ENCODE assay signal across 19 cellular contexts in genomic region chr9:95315108-95315746, GRCh38. TPM values are rescaled to one million over a fixed set of nuclear protein-coding genes. Genes with fewer than 3 reads are reported as not detected.
DNase-seq lines count a peak whose midpoint lies in the region; ATAC-seq, FAIRE-seq and TF ChIP-seq lines count a peak whose summit lies in the region.
"Had no signal": no experiment of that assay in that cellular context is flagged by ENCODE, and none has a peak within 500 bp of the region (broad histone marks: within the 10 kb centered on the region; RNA-seq: fewer than 3 reads in every experiment).

No MANE protein-coding gene starts in this region.

- peak overlapping the region; percentile 83 for H2AK5ac ChIP-seq in trophoblast cell (ENCODE audit: low read length)

- H3K36me3 Mint-ChIP-seq in activated naive CD4-positive, alpha-beta T cell treated with anti-CD3 and anti-CD28 coated beads, Interleukin-2, amount 10 ng/mL, durations not matched to agents 7 days and 5 days, result peaks cover 9% of the 10 kb centered on the region
- H3K36me3 Mint-ChIP-seq in activated naive CD4-positive, alpha-beta T cell treated with anti-CD3 and anti-CD28 coated beads for 36 hours (ENCODE audit: low read depth), result peaks cover 2% of the 10 kb centered on the region
- H3K36me3 Mint-ChIP-seq in astrocyte (ENCODE audit: low read depth, unreplicated experiment), result no peaks in the 10 kb centered on the region

- intact Hi-C loops in activated naive CD4-positive, alpha-beta T cell treated with anti-CD3 and anti-CD28 coated beads for 36 hours (cut with micrococcal nuclease), result loop anchor here (5.0 kb wide), 3 partner anchors 588 to 1148 kb away; partner anchors contain the start of gene AOPEP

- no peak overlapping the region for H3K14ac ChIP-seq in trophoblast cell (ENCODE audit: low read length)

- H4K8ac ChIP-seq in trophoblast cell (ENCODE audit: low read depth, low read length), result peak overlapping the region; percentile 71

- H2BK12ac ChIP-seq in trophoblast cell (ENCODE audit: low read length), result peak overlapping the region; percentile 44

- H3K27ac Mint-ChIP-seq in activated naive CD4-positive, alpha-beta T cell treated with anti-CD3 and anti-CD28 coated beads, Interleukin-2, amount 10 ng/mL, durations not matched to agents 7 days and 5 days, result peak overlapping the region; percentile 4
- H3K27ac Mint-ChIP-seq in activated naive CD4-positive, alpha-beta T cell treated with anti-CD3 and anti-CD28 coated beads for 36 hours, result no peak overlapping the region
- peak overlapping the region; percentile 41 for H3K27ac Mint-ChIP-seq in astrocyte (ENCODE audit: unreplicated experiment)
- H3K27ac Mint-ChIP-seq: activated CD4-positive, alpha-beta T cell treated with anti-CD3 and anti-CD28 coated beads for 36 hours; HFFc6 had no signal

- H3K4me3 ChIP-seq in NB4 (ENCODE audit: low read depth, low read length) (no peak overlapping the region), astrocyte (ENCODE audit: insufficient read depth, low read depth, low read length) (no peak overlapping the region), trophoblast cell (ENCODE audit: low read depth, low read length) (no peak overlapping the region)

- no peaks in the 10 kb centered on the region for H3K9me3 Mint-ChIP-seq in activated naive CD4-positive, alpha-beta T cell treated with anti-CD3 and anti-CD28 coated beads, Interleukin-2, amount 10 ng/mL, durations not matched to agents 7 days and 5 days
- H3K9me3 Mint-ChIP-seq in activated naive CD4-positive, alpha-beta T cell treated with anti-CD3 and anti-CD28 coated beads for 36 hours, result no peaks in the 10 kb centered on the region
- peaks cover 2% of the 10 kb centered on the region for H3K9me3 Mint-ChIP-seq in astrocyte (ENCODE audit: unreplicated experiment)
- H3K9me3 Mint-ChIP-seq: CD8-positive, alpha-beta memory T cell; HFFc6 had no signal

- H3K23ac ChIP-seq in trophoblast cell (ENCODE audit: low read length), result no peak overlapping the region

- H3K27ac ChIP-seq in astrocyte (ENCODE audit: low read depth, low read length), result no peak overlapping the region
- H3K27ac ChIP-seq in trophoblast cell (ENCODE audit: low read depth, low read length), result no peak overlapping the region

- no CpG with 5 or more reads among the region's 12 CpGs for WGBS in trophoblast cell (ENCODE audit: extremely low coverage, insufficient coverage, insufficient read length)

- H3K9me3 ChIP-seq in astrocyte (ENCODE audit: insufficient read depth, low read depth, low read length) (no peaks in the 10 kb centered on the region), trophoblast cell (ENCODE audit: insufficient read depth, low read depth, low read length) (peaks cover 4% of the 10 kb centered on the region)
- H3K9me3 ChIP-seq: SK-N-SH had no signal

- ATAC-seq in GM19452 (IDR thresholded peaks at IDR 0.05; ENCODE audit: unreplicated experiment) (no peak), GM18870 (IDR thresholded peaks at IDR 0.05; ENCODE audit: unreplicated experiment) (no peak), HG03135 (IDR thresholded peaks at IDR 0.05; ENCODE audit: unreplicated experiment) (no peak)
- ATAC-seq: activated CD4-positive, alpha-beta T cell treated with anti-CD3 and anti-CD28 coated beads for 36 hours had no signal

- no peak overlapping the region for H4K91ac ChIP-seq in trophoblast cell (ENCODE audit: low read depth, low read length)

- no peak overlapping the region for H3K4ac ChIP-seq in trophoblast cell (ENCODE audit: low read depth, low read length)

- CTCF ChIA-PET in activated naive CD4-positive, alpha-beta T cell treated with anti-CD3 and anti-CD28 coated beads, Interleukin-2, amount 10 ng/mL, durations not matched to agents 7 days and 5 days (lab: Charles Lee), result no interaction called here
- CTCF ChIA-PET in activated naive CD4-positive, alpha-beta T cell treated with anti-CD3 and anti-CD28 coated beads for 36 hours (lab: Charles Lee), result no interaction called here

- no peak for TF ChIP-seq POLR2A in NB4 (IDR thresholded peaks at IDR 0.05; ENCODE audit: extremely low read depth, insufficient read length)

- H2BK5ac ChIP-seq in trophoblast cell (ENCODE audit: low read depth, low read length, poor library complexity), result no peak overlapping the region

- no peak for TF ChIP-seq CTCF in NB4 (IDR thresholded peaks at IDR 0.05; ENCODE audit: low read depth, low read length)
- no peak for TF ChIP-seq CTCF in astrocyte (IDR thresholded peaks at IDR 0.05; ENCODE audit: insufficient read depth, low read depth, low read length)

- H3K18ac ChIP-seq in trophoblast cell (ENCODE audit: low read length), result no peak overlapping the region

- H2BK120ac ChIP-seq in trophoblast cell (ENCODE audit: insufficient read depth, low read length, poor library complexity), result no peak overlapping the region

- peaks cover 11% of the 10 kb centered on the region for H3K27me3 Mint-ChIP-seq in activated naive CD4-positive, alpha-beta T cell treated with anti-CD3 and anti-CD28 coated beads, Interleukin-2, amount 10 ng/mL, durations not matched to agents 7 days and 5 days
- peaks cover 6% of the 10 kb centered on the region for H3K27me3 Mint-ChIP-seq in activated naive CD4-positive, alpha-beta T cell treated with anti-CD3 and anti-CD28 coated beads for 36 hours (ENCODE audit: low read depth)
- H3K27me3 Mint-ChIP-seq in astrocyte (ENCODE audit: low read depth, unreplicated experiment), result no peaks in the 10 kb centered on the region

- DNase-seq in activated naive CD4-positive, alpha-beta T cell treated with anti-CD3 and anti-CD28 coated beads, Interleukin-2, amount 10 ng/mL, durations not matched to agents 7 days and 5 days, result no peak
- no peak for DNase-seq in activated naive CD4-positive, alpha-beta T cell treated with anti-CD3 and anti-CD28 coated beads for 36 hours
- DNase-seq in NB4 (ENCODE audit: low read depth) (peak; percentile 8), astrocyte (ENCODE audit: low read depth) (no peak), trophoblast cell (no peak)
- DNase-seq: activated CD4-positive, alpha-beta T cell treated with anti-CD3 and anti-CD28 coated beads for 36 hours; activated effector memory CD4-positive, alpha-beta T cell treated with Interleukin-2 at 50 U/mL for 16 hours; amygdala; CD8-positive, alpha-beta memory T cell; effector memory CD4-positive, alpha-beta T cell; HFFc6; NCI-H187; NCI-H446 treated with DMSO at 0.1 percent for 48 hours; SK-N-SH; stimulated activated CD4-positive, alpha-beta T cell treated with anti-CD3 and anti-CD28 coated beads, Interleukin-2, amount 100 ng/mL, for 48 hours had no signal

- H3K27me3 ChIP-seq in astrocyte (ENCODE audit: insufficient read depth, low read length) (no peaks in the 10 kb centered on the region), trophoblast cell (ENCODE audit: insufficient read depth, low read length) (no peaks in the 10 kb centered on the region)

- peak overlapping the region; percentile 18 for H4K12ac ChIP-seq in trophoblast cell (ENCODE audit: low read depth, low read length)

- no peak for FAIRE-seq in astrocyte (lab: Jason Lieb, UNC)
- FAIRE-seq: islet of Langerhans had no signal

- H3K9ac ChIP-seq in astrocyte (ENCODE audit: low read length) (no peak overlapping the region), trophoblast cell (ENCODE audit: low read length) (no peak overlapping the region)

- H3K4me1 ChIP-seq in astrocyte (ENCODE audit: insufficient read depth, low read length) (no peaks in the 10 kb centered on the region), trophoblast cell (ENCODE audit: control insufficient read depth in 1 of 2, insufficient read depth in 2 of 2, low read length in 2 of 2) (peaks cover 0 to 2% of the 10 kb centered on the region in 2 experiments)

- no peak overlapping the region for H3K4me3 Mint-ChIP-seq in activated naive CD4-positive, alpha-beta T cell treated with anti-CD3 and anti-CD28 coated beads, Interleukin-2, amount 10 ng/mL, durations not matched to agents 7 days and 5 days
- H3K4me3 Mint-ChIP-seq in activated naive CD4-positive, alpha-beta T cell treated with anti-CD3 and anti-CD28 coated beads for 36 hours, result no peak overlapping the region
- H3K4me3 Mint-ChIP-seq in astrocyte (ENCODE audit: unreplicated experiment), result peak overlapping the region; percentile 35

- H3K4me1 Mint-ChIP-seq in activated naive CD4-positive, alpha-beta T cell treated with anti-CD3 and anti-CD28 coated beads, Interleukin-2, amount 10 ng/mL, durations not matched to agents 7 days and 5 days, result peaks cover 36% of the 10 kb centered on the region
- H3K4me1 Mint-ChIP-seq in activated naive CD4-positive, alpha-beta T cell treated with anti-CD3 and anti-CD28 coated beads for 36 hours (ENCODE audit: low read depth), result peaks cover 18% of the 10 kb centered on the region
- peaks cover 2% of the 10 kb centered on the region for H3K4me1 Mint-ChIP-seq in astrocyte (ENCODE audit: low read depth, unreplicated experiment)

- H3K4me2 ChIP-seq in astrocyte (ENCODE audit: low read length) (no peak overlapping the region), trophoblast cell (ENCODE audit: low read length) (no peak overlapping the region)

- H3K79me1 ChIP-seq in trophoblast cell (ENCODE audit: low read length), result peaks cover 9% of the 10 kb centered on the region

- H3K36me3 ChIP-seq in astrocyte (ENCODE audit: insufficient read depth, low read length), result no peaks in the 10 kb centered on the region
- H3K36me3 ChIP-seq in trophoblast cell (ENCODE audit: control insufficient read depth in 1 of 2, insufficient read depth in 2 of 2, low read length in 2 of 2), result no peaks in the 10 kb centered on the region

- H2AFZ ChIP-seq in astrocyte (ENCODE audit: low read depth, low read length) (no peak overlapping the region), trophoblast cell (ENCODE audit: insufficient read depth, low read length, poor library complexity) (no peak overlapping the region)

- H3K79me2 ChIP-seq in astrocyte (ENCODE audit: insufficient read depth, low read length) (peaks cover 10% of the 10 kb centered on the region), trophoblast cell (ENCODE audit: control insufficient read depth, insufficient read depth, low read length, poor library complexity) (peaks cover 2% of the 10 kb centered on the region)

- no peaks in the 10 kb centered on the region for H4K20me1 ChIP-seq in astrocyte (ENCODE audit: insufficient read depth, low read length)

RNA-seq across cellular contexts. Expression of gene FANCC, which starts 2.3 kb away (rescaled TPM):
- 10 to 100 TPM; 14.1 to 14.5 TPM for total RNA-seq in activated naive CD4-positive, alpha-beta T cell treated with anti-CD3 and anti-CD28 coated beads for 36 hours
- 7.9 and 10.3 TPM in 2 replicates for total RNA-seq in astrocyte
- 5.3 and 5.8 TPM in 2 replicates for polyA plus RNA-seq in trophoblast cell (2013)
